23 cellular contexts compared by ENCODE assay signal in the genomic region with DNA sequence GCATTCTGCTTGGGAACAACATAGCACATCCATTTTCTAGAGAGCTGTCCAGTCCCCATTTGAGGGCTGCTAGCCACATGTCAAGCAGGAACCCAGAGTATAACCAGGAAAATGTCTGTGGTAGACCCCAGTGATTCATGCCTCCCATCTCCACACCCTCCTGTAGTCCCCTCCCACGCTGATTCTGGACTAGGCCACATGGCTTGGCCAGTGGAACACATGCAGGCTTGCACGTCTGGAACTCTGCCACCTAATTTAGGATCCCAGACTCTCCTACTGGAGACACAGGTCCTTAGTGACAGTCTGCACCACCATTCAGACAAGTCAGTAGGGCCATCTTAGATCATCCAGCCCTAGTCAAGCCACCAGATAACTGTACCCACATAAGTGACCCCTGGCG.
DNase-seq lines count a peak whose midpoint lies in the region; ATAC-seq and TF ChIP-seq lines count a peak whose summit lies in the region.
"Had no signal": no experiment of that assay in that cellular context is flagged by ENCODE, and none has a peak within 500 bp of the region (broad histone marks: within the 10 kb centered on the region; RNA-seq: fewer than 3 reads in every experiment).

No MANE protein-coding gene starts in this region.

- intact Hi-C loops in activated CD4-positive, alpha-beta T cell treated with anti-CD3 and anti-CD28 coated beads, Interleukin-2, amount 10 ng/mL, durations not matched to agents 24 days and 14 days (cut with micrococcal nuclease), result no loop called here

- DNase-seq in activated CD4-positive, alpha-beta T cell treated with anti-CD3 and anti-CD28 coated beads, Interleukin-2, amount 10 ng/mL, durations not matched to agents 7 days and 5 days, result no peak
- no peak for DNase-seq in activated CD4-positive, alpha-beta T cell treated with anti-CD3 and anti-CD28 coated beads, Interleukin-2, amount 10 ng/mL, durations not matched to agents 24 days and 14 days
- DNase-seq in M059J (ENCODE audit: low read depth) (peak; percentile 28), cerebellum (ENCODE audit: low spot score) (peak; percentile 48), progenitor cell of endocrine pancreas (ENCODE audit: low spot score, unreplicated experiment) (no peak), ecto neural progenitor cell (ENCODE audit: low spot score) (no peak)
- DNase-seq: 8988T, AML-193, HCEC 1CT, Karpas-422, NCI-H1417, NCI-H187 treated with DMSO at 0.1 percent for 48 hours, NCI-H2107, NCI-H2227 treated with DMSO at 0.1 percent for 48 hours, NCI-H510A treated with DMSO at 0.1 percent for 48 hours, NCI-H774, T-helper 1 cell had no signal

- POLR2A ChIA-PET in activated CD4-positive, alpha-beta T cell treated with anti-CD3 and anti-CD28 coated beads, Interleukin-2, amount 10 ng/mL, durations not matched to agents 7 days and 5 days (lab: Charles Lee), result no interaction called here

- CTCF ChIA-PET in activated CD4-positive, alpha-beta T cell treated with anti-CD3 and anti-CD28 coated beads, Interleukin-2, amount 10 ng/mL, durations not matched to agents 7 days and 5 days (lab: Charles Lee), result interaction anchor here (2.3 kb wide), 1 partner anchor 14 kb away, joined by 6 read pairs; no protein-coding TSS in a partner anchor

- no peaks in the 10 kb centered on the region for H3K36me3 Mint-ChIP-seq in activated CD4-positive, alpha-beta T cell treated with anti-CD3 and anti-CD28 coated beads, Interleukin-2, amount 10 ng/mL, durations not matched to agents 7 days and 5 days (ENCODE audit: low read depth)
- H3K36me3 Mint-ChIP-seq in activated CD4-positive, alpha-beta T cell treated with anti-CD3 and anti-CD28 coated beads, Interleukin-2, amount 10 ng/mL, durations not matched to agents 24 days and 14 days (ENCODE audit: low read depth), result no peaks in the 10 kb centered on the region
- H3K36me3 Mint-ChIP-seq in progenitor cell of endocrine pancreas (ENCODE audit: insufficient read depth), result no peaks in the 10 kb centered on the region
- H3K36me3 Mint-ChIP-seq: CD14-positive monocyte had no signal

- no peak for TF ChIP-seq CTCF in progenitor cell of endocrine pancreas (IDR thresholded peaks at IDR 0.05; ENCODE audit: unreplicated experiment)

- no peak overlapping the region for H3K4me3 Mint-ChIP-seq in activated CD4-positive, alpha-beta T cell treated with anti-CD3 and anti-CD28 coated beads, Interleukin-2, amount 10 ng/mL, durations not matched to agents 7 days and 5 days
- no peak overlapping the region for H3K4me3 Mint-ChIP-seq in activated CD4-positive, alpha-beta T cell treated with anti-CD3 and anti-CD28 coated beads, Interleukin-2, amount 10 ng/mL, durations not matched to agents 24 days and 14 days
- H3K4me3 Mint-ChIP-seq in progenitor cell of endocrine pancreas (ENCODE audit: low read depth), result no peak overlapping the region
- H3K4me3 Mint-ChIP-seq: CD14-positive monocyte, GM23338 had no signal

- H3K4me1 Mint-ChIP-seq in activated CD4-positive, alpha-beta T cell treated with anti-CD3 and anti-CD28 coated beads, Interleukin-2, amount 10 ng/mL, durations not matched to agents 7 days and 5 days, result peaks cover 17% of the 10 kb centered on the region
- peaks cover 12% of the 10 kb centered on the region for H3K4me1 Mint-ChIP-seq in activated CD4-positive, alpha-beta T cell treated with anti-CD3 and anti-CD28 coated beads, Interleukin-2, amount 10 ng/mL, durations not matched to agents 24 days and 14 days
- peaks cover 19% of the 10 kb centered on the region for H3K4me1 Mint-ChIP-seq in progenitor cell of endocrine pancreas (ENCODE audit: low read depth)
- H3K4me1 Mint-ChIP-seq: CD14-positive monocyte had no signal

- no peak for ATAC-seq in GM19397 (IDR thresholded peaks at IDR 0.05; ENCODE audit: unreplicated experiment)
- ATAC-seq in GM18511 (IDR thresholded peaks at IDR 0.05; ENCODE audit: unreplicated experiment), result no peak
- ATAC-seq: GM23338, Panc1, Right ventricle myocardium inferior had no signal

- peak overlapping the region; percentile 2 for H3K27ac Mint-ChIP-seq in activated CD4-positive, alpha-beta T cell treated with anti-CD3 and anti-CD28 coated beads, Interleukin-2, amount 10 ng/mL, durations not matched to agents 7 days and 5 days
- no peak overlapping the region for H3K27ac Mint-ChIP-seq in activated CD4-positive, alpha-beta T cell treated with anti-CD3 and anti-CD28 coated beads, Interleukin-2, amount 10 ng/mL, durations not matched to agents 24 days and 14 days
- peak overlapping the region; percentile 70 for H3K27ac Mint-ChIP-seq in progenitor cell of endocrine pancreas
- H3K27ac Mint-ChIP-seq: CD14-positive monocyte, GM23338 had no signal

- peaks cover 2% of the 10 kb centered on the region for H3K9me3 Mint-ChIP-seq in activated CD4-positive, alpha-beta T cell treated with anti-CD3 and anti-CD28 coated beads, Interleukin-2, amount 10 ng/mL, durations not matched to agents 7 days and 5 days
- H3K9me3 Mint-ChIP-seq in activated CD4-positive, alpha-beta T cell treated with anti-CD3 and anti-CD28 coated beads, Interleukin-2, amount 10 ng/mL, durations not matched to agents 24 days and 14 days, result no peaks in the 10 kb centered on the region
- H3K9me3 Mint-ChIP-seq in progenitor cell of endocrine pancreas (ENCODE audit: low read depth), result peaks cover 10% of the 10 kb centered on the region

- no peaks in the 10 kb centered on the region for H3K27me3 Mint-ChIP-seq in activated CD4-positive, alpha-beta T cell treated with anti-CD3 and anti-CD28 coated beads, Interleukin-2, amount 10 ng/mL, durations not matched to agents 7 days and 5 days
- H3K27me3 Mint-ChIP-seq in activated CD4-positive, alpha-beta T cell treated with anti-CD3 and anti-CD28 coated beads, Interleukin-2, amount 10 ng/mL, durations not matched to agents 24 days and 14 days, result peaks cover 9% of the 10 kb centered on the region
- no peaks in the 10 kb centered on the region for H3K27me3 Mint-ChIP-seq in progenitor cell of endocrine pancreas

Comparison
In these comparisons a context has a peak if more than half of its experiments do, and no peak if none do; other contexts are left out.
1. DNase-seq: peak in M059J (single experiment) and cerebellum (single experiment); none in activated CD4-positive, alpha-beta T cell treated with anti-CD3 and anti-CD28 coated beads, Interleukin-2, amount 10 ng/mL, durations not matched to agents 7 days and 5 days (single experiment), activated CD4-positive, alpha-beta T cell treated with anti-CD3 and anti-CD28 coated beads, Interleukin-2, amount 10 ng/mL, durations not matched to agents 24 days and 14 days (single experiment), progenitor cell of endocrine pancreas (single experiment) and ecto neural progenitor cell (single experiment).